Comparison of ENCODE assay signal across 1 cellular context in the genomic region with DNA sequence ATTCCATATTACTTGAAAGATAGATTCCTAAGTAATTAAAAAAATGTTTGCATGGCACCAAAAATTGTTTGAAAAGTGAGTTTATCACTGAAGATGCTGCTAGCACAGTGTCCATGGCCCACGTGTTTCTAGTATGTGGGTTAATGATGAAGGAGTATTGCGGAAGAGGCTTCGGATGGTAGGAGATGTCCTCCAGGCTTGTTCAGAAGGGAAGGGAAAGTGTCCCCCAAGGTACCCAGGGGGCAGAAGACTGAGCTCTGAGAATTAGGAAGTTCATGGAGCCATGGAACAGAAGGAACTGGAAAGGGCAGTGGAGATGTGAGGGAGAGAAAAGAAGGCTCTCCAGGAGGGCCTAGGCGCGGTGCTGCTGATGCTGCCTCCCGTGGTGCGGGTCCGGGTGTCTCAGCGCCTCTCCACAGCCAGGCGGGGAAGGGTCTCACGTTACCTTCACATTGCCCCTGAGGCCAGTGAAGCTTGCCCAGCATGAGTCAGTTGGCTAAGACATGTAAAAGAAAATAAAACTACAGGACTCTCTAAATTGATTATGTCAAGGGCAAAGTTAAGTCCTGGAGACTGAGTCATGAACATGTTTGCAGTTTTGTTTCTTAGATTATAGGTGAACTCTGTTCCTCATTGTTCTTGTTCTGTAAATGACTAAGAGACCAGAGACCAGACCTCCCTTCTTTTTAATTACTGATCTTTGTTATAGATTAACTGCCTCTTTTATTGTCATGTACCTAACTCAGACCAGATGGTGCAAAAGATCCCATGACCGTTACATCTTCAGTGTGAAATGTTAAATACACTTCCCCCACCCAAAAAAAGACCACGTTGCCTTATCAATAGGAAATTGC.
TF ChIP-seq lines count a peak whose summit lies in the region.

No MANE protein-coding gene starts in this region.

TF ChIP-seq in endothelial cell of umbilical vein, 7 proteins besides CTCF, POLR2A, EP300 and RAD21 (continued from another document):
- TF ChIP-seq EZH2 (IDR thresholded peaks at IDR 0.05; ENCODE audit: borderline replicate concordance, low read depth, low read length, severe bottlenecking) = no peak
